In genomic region chr15:67180514-67181191, GRCh38 we compare ENCODE assay signal across 16 cellular contexts.
A peak's percentile ranks its signal among the peaks of the same experiment; 100 is the strongest.
DNase-seq lines count a peak whose midpoint lies in the region; ATAC-seq and TF ChIP-seq lines count a peak whose summit lies in the region.
"Had no signal": no experiment of that assay in that cellular context is flagged by ENCODE, and none has a peak within 500 bp of the region (broad histone marks: within the 10 kb centered on the region; RNA-seq: fewer than 3 reads in every experiment).

No MANE protein-coding gene starts in this region.

- H3K36me3 ChIP-seq in OCI-LY7 (ENCODE audit: insufficient read depth, low read length) = peaks cover 51% of the 10 kb centered on the region; the same call in 1 of the 2 replicates
- H3K36me3 ChIP-seq in fibroblast of lung (ENCODE audit: control insufficient read depth, insufficient read depth, low read length) = peaks cover 44% of the 10 kb centered on the region

- H3K27me3 ChIP-seq in fibroblast of lung (ENCODE audit: control insufficient read depth, insufficient read depth, low read length) = no peaks in the 10 kb centered on the region
- H3K27me3 ChIP-seq: pancreas had no signal

- BruUV-seq in OCI-LY7 (replicated peaks; lab: Mats Ljungman, UMichigan) = no TSS peak

- H4K20me1 ChIP-seq in OCI-LY7 (ENCODE audit: insufficient read depth, low read length) (no peaks in the 10 kb centered on the region), fibroblast of lung (ENCODE audit: control insufficient read depth, extremely low read depth, insufficient read depth, low read length) (no peaks in the 10 kb centered on the region)

- H3K4me1 ChIP-seq in OCI-LY7 (ENCODE audit: insufficient read depth, low read length, poor library complexity, severe bottlenecking) (no peaks in the 10 kb centered on the region), fibroblast of lung (ENCODE audit: control insufficient read depth, extremely low read depth, insufficient read depth, low read length) (peaks cover 71% of the 10 kb centered on the region)

- H2AFZ ChIP-seq in OCI-LY7 (ENCODE audit: low read length) (no peak overlapping the region), fibroblast of lung (ENCODE audit: low read length) (no peak overlapping the region)

- H3K4me3 Mint-ChIP-seq in activated CD4-positive, alpha-beta T cell treated with anti-CD3 and anti-CD28 coated beads, Interleukin-2, amount 10 ng/mL, durations not matched to agents 7 days and 5 days = no peak overlapping the region
- H3K4me3 Mint-ChIP-seq: activated CD4-positive, alpha-beta T cell treated with anti-CD3 and anti-CD28 coated beads for 36 hours; activated naive CD8-positive, alpha-beta T cell treated with anti-CD3 and anti-CD28 coated beads, Interleukin-2, amount 50 U/mL, for 24 hours; CD8-positive, alpha-beta memory T cell had no signal

- H3K9me3 ChIP-seq in OCI-LY7 (ENCODE audit: low read length) (no peaks in the 10 kb centered on the region), fibroblast of lung (ENCODE audit: control insufficient read depth, insufficient read depth, low read depth, low read length) (no peaks in the 10 kb centered on the region)
- H3K9me3 ChIP-seq: pancreas had no signal

- intact Hi-C loops in OCI-LY7 (cut with micrococcal nuclease; ENCODE audit: unreplicated experiment) = no loop called here
- intact Hi-C loops in sciatic nerve (cut with DNase I) = no loop called here

- H3K27ac Mint-ChIP-seq in activated CD4-positive, alpha-beta T cell treated with anti-CD3 and anti-CD28 coated beads, Interleukin-2, amount 10 ng/mL, durations not matched to agents 7 days and 5 days = peak overlapping the region; percentile 58
- H3K27ac Mint-ChIP-seq: activated CD4-positive, alpha-beta T cell treated with anti-CD3 and anti-CD28 coated beads for 36 hours; activated naive CD8-positive, alpha-beta T cell treated with anti-CD3 and anti-CD28 coated beads, Interleukin-2, amount 50 U/mL, for 24 hours had no signal

- H3K36me3 Mint-ChIP-seq in activated CD4-positive, alpha-beta T cell treated with anti-CD3 and anti-CD28 coated beads, Interleukin-2, amount 10 ng/mL, durations not matched to agents 7 days and 5 days (ENCODE audit: low read depth) = peaks cover 61% of the 10 kb centered on the region

- ATAC-seq in sciatic nerve = no peak
- ATAC-seq in HG03442 (IDR thresholded peaks at IDR 0.05; ENCODE audit: unreplicated experiment) = no peak
- ATAC-seq: activated CD4-positive, alpha-beta T cell treated with anti-CD3 and anti-CD28 coated beads for 36 hours; activated naive CD8-positive, alpha-beta T cell treated with anti-CD3 and anti-CD28 coated beads, Interleukin-2, amount 50 U/mL, for 24 hours had no signal

- no peak overlapping the region for H3K4me3 ChIP-seq in OCI-LY7 (ENCODE audit: low read depth, low read length, poor library complexity, severe bottlenecking)
- no peak overlapping the region for H3K4me3 ChIP-seq in fibroblast of lung (replicated peaks in 1 of 4; ENCODE audit: control extremely low read depth in 1 of 4, insufficient read depth in 1 of 4, low read depth in 3 of 4, low read length in 4 of 4)
- H3K4me3 ChIP-seq: pancreas had no signal

- H3K27me3 Mint-ChIP-seq in activated CD4-positive, alpha-beta T cell treated with anti-CD3 and anti-CD28 coated beads, Interleukin-2, amount 10 ng/mL, durations not matched to agents 7 days and 5 days = no peaks in the 10 kb centered on the region
- H3K27me3 Mint-ChIP-seq: activated CD4-positive, alpha-beta T cell treated with anti-CD3 and anti-CD28 coated beads for 36 hours; activated naive CD8-positive, alpha-beta T cell treated with anti-CD3 and anti-CD28 coated beads, Interleukin-2, amount 50 U/mL, for 24 hours had no signal

- CTCF ChIA-PET in activated CD4-positive, alpha-beta T cell treated with anti-CD3 and anti-CD28 coated beads, Interleukin-2, amount 10 ng/mL, durations not matched to agents 7 days and 5 days (lab: Charles Lee) = no interaction called here
- CTCF ChIA-PET in OCI-LY7 (lab: Charles Lee; ENCODE audit: unreplicated experiment) = no interaction called here

- H3K4me2 ChIP-seq in OCI-LY7 (ENCODE audit: low read length) = no peak overlapping the region
- no peak overlapping the region for H3K4me2 ChIP-seq in fibroblast of lung (ENCODE audit: extremely low read depth, insufficient read depth, low read length)

- no peaks in the 10 kb centered on the region for H3K9me3 Mint-ChIP-seq in activated CD4-positive, alpha-beta T cell treated with anti-CD3 and anti-CD28 coated beads, Interleukin-2, amount 10 ng/mL, durations not matched to agents 7 days and 5 days
- H3K9me3 Mint-ChIP-seq: activated naive CD8-positive, alpha-beta T cell treated with anti-CD3 and anti-CD28 coated beads, Interleukin-2, amount 50 U/mL, for 24 hours; CD8-positive, alpha-beta memory T cell had no signal

- H3K9ac ChIP-seq in fibroblast of lung (ENCODE audit: insufficient read depth, low read length) = no peak overlapping the region

- POLR2A ChIA-PET in activated CD4-positive, alpha-beta T cell treated with anti-CD3 and anti-CD28 coated beads, Interleukin-2, amount 10 ng/mL, durations not matched to agents 7 days and 5 days (lab: Charles Lee) = no interaction called here
- POLR2A ChIA-PET in OCI-LY7 (lab: Charles Lee) = no interaction called here

- H3K79me2 ChIP-seq in OCI-LY7 (ENCODE audit: insufficient read depth, low read depth, low read length) (no peaks in the 10 kb centered on the region), fibroblast of lung (ENCODE audit: control insufficient read depth, insufficient read depth, low read length) (peaks cover 47% of the 10 kb centered on the region)

- peaks cover 29% of the 10 kb centered on the region for H3K4me1 Mint-ChIP-seq in activated CD4-positive, alpha-beta T cell treated with anti-CD3 and anti-CD28 coated beads, Interleukin-2, amount 10 ng/mL, durations not matched to agents 7 days and 5 days

- DNase-seq in activated CD4-positive, alpha-beta T cell treated with anti-CD3 and anti-CD28 coated beads, Interleukin-2, amount 10 ng/mL, durations not matched to agents 7 days and 5 days = no peak
- DNase-seq in activated CD4-positive, alpha-beta T cell treated with anti-CD3 and anti-CD28 coated beads, Interleukin-2, amount 50 U/mL, for 4 hours = no peak
- DNase-seq in OCI-LY7 (ENCODE audit: low spot score) = no peak
- DNase-seq in fibroblast of lung (ENCODE audit: low read depth in 2 of 2) = no peak
- DNase-seq in sciatic nerve (ENCODE audit: low spot score) = peak; percentile 42
- no peak for DNase-seq in HCEC 1CT
- DNase-seq in KG1 (lab: John Stamatoyannopoulos, UW) = no peak
- DNase-seq: activated naive CD8-positive, alpha-beta T cell treated with anti-CD3 and anti-CD28 coated beads, Interleukin-2, amount 50 U/mL, for 24 hours; CD8-positive, alpha-beta memory T cell; NCI-H146; NCI-H446; RPMI8226 had no signal

- H3K27ac ChIP-seq in OCI-LY7 (ENCODE audit: low read depth, low read length, poor library complexity, severe bottlenecking) = no peak overlapping the region
- peak overlapping the region; percentile 84 for H3K27ac ChIP-seq in fibroblast of lung (ENCODE audit: insufficient read depth, low read length)
- H3K27ac ChIP-seq: epithelial cell of prostate, pancreas had no signal

- no peaks in the 10 kb centered on the region for H3K9me2 ChIP-seq in OCI-LY7 (ENCODE audit: insufficient read depth, low read length)

- TF ChIP-seq CTCF in OCI-LY7 (conservative IDR thresholded peaks at IDR 0.05; ENCODE audit: low read length) = peak; percentile 40
- no peak for TF ChIP-seq CTCF in fibroblast of lung (conservative IDR thresholded peaks at IDR 0.05 in 1 of 2, IDR thresholded peaks at IDR 0.05 in 1 of 2; ENCODE audit: low read depth in 1 of 2, low read length in 2 of 2)
